Comparison of ENCODE assay signal across 10 cellular contexts in genomic region chr7:63899691-63900393, GRCh38.
DNase-seq lines count a peak whose midpoint lies in the region; ATAC-seq and TF ChIP-seq lines count a peak whose summit lies in the region.
"Had no signal": no experiment of that assay in that cellular context is flagged by ENCODE, and none has a peak within 500 bp of the region (broad histone marks: within the 10 kb centered on the region; RNA-seq: fewer than 3 reads in every experiment).

No MANE protein-coding gene starts in this region.

- H3K36me3 Mint-ChIP-seq in activated T-cell treated with anti-CD3 and anti-CD28 coated beads, Interleukin-2, amount 50 U/mL, for 4 hours (ENCODE audit: insufficient read depth) = no peaks in the 10 kb centered on the region

- peaks cover 17% of the 10 kb centered on the region for H3K9me3 Mint-ChIP-seq in activated T-cell treated with anti-CD3 and anti-CD28 coated beads, Interleukin-2, amount 50 U/mL, for 4 hours

- no peaks in the 10 kb centered on the region for H3K79me2 ChIP-seq in OCI-LY7 (ENCODE audit: insufficient read depth, low read depth, low read length)

- intact Hi-C loops in heart left ventricle (cut with DNase I) (loop anchor here in 6 of 10 donors (1.0 to 2.0 kb wide), 4 partner anchors 25 to 27 kb away; no protein-coding TSS in a partner anchor), OCI-LY7 (cut with micrococcal nuclease; ENCODE audit: unreplicated experiment) (no loop called here)

- DNase-seq in NCI-H526 treated with DMSO at 0.1 percent for 48 hours (lab: John Stamatoyannopoulos, UW) (peak; percentile 83), heart left ventricle (peak; percentile 66 to 89 (median 87)), LoVo (ENCODE audit: low spot score) (no peak), OCI-LY7 (ENCODE audit: low spot score) (no peak), AG08396 (ENCODE audit: low spot score) (no peak)
- peak; percentile 82 for DNase-seq in activated T-cell treated with anti-CD3 and anti-CD28 coated beads, Interleukin-2, amount 50 U/mL, for 4 hours
- DNase-seq in stimulated activated CD4-positive, alpha-beta T cell treated with anti-CD3 and anti-CD28 coated beads, Interleukin-15, amount 100 ng/mL, for 48 hours (ENCODE audit: low read depth in 2 of 2) = peak; percentile 63 to 69

- H2AFZ ChIP-seq in OCI-LY7 (ENCODE audit: low read length) = no peak overlapping the region

- peak overlapping the region; percentile 36; the same call in 1 of the 2 replicates for H3K27ac ChIP-seq in 22Rv1
- peak overlapping the region in 7 of 12 donors; percentile 30 to 72 (median 56) for H3K27ac ChIP-seq in heart left ventricle
- H3K27ac ChIP-seq in OCI-LY7 (ENCODE audit: low read depth, low read length, poor library complexity, severe bottlenecking) = no peak overlapping the region
- H3K27ac ChIP-seq: C4-2B, SK-N-MC had no signal

- CTCF ChIA-PET in OCI-LY7 (lab: Charles Lee; ENCODE audit: unreplicated experiment) = no interaction called here

- peak overlapping the region; percentile 38 to 89 (median 70) for H3K4me3 ChIP-seq in heart left ventricle
- no peak overlapping the region for H3K4me3 ChIP-seq in OCI-LY7 (ENCODE audit: low read depth, low read length, poor library complexity, severe bottlenecking)
- H3K4me3 ChIP-seq: SK-N-MC had no signal

- BruUV-seq in OCI-LY7 (replicated peaks; lab: Mats Ljungman, UMichigan) = no TSS peak

- TF ChIP-seq POLR2A in heart left ventricle (IDR thresholded peaks at IDR 0.05) = no peak

- peak overlapping the region; percentile 96 for H3K4me3 Mint-ChIP-seq in activated T-cell treated with anti-CD3 and anti-CD28 coated beads, Interleukin-2, amount 50 U/mL, for 4 hours

- no peaks in the 10 kb centered on the region for H3K36me3 ChIP-seq in heart left ventricle
- no peaks in the 10 kb centered on the region for H3K36me3 ChIP-seq in OCI-LY7 (ENCODE audit: insufficient read depth, low read length)

- H3K27me3 ChIP-seq in heart left ventricle = no peaks in the 10 kb centered on the region

- WGBS in heart left ventricle, 4 donors = 12 to 32% (median 22%) methylated on average over 27 to 29 of the region's 29 CpGs

- no peaks in the 10 kb centered on the region for H3K27me3 Mint-ChIP-seq in activated T-cell treated with anti-CD3 and anti-CD28 coated beads, Interleukin-2, amount 50 U/mL, for 4 hours (ENCODE audit: low read depth)

- peak; percentile 83 to 85 for ATAC-seq in activated T-cell treated with anti-CD3 and anti-CD28 coated beads, Interleukin-2, amount 50 U/mL, for 4 hours
- peak; percentile 89 to 94 (median 92) for ATAC-seq in heart left ventricle

- no peaks in the 10 kb centered on the region for H4K20me1 ChIP-seq in OCI-LY7 (ENCODE audit: insufficient read depth, low read length)

- H3K4me2 ChIP-seq in OCI-LY7 (ENCODE audit: low read length) = no peak overlapping the region

- H3K9me3 ChIP-seq in heart left ventricle (peaks cover 0 to 50% (median 0%) of the 10 kb centered on the region in 12 donors), OCI-LY7 (ENCODE audit: low read length) (no peaks in the 10 kb centered on the region)

- POLR2A ChIA-PET in OCI-LY7 (lab: Charles Lee) = no interaction called here

- peaks cover 10% of the 10 kb centered on the region for H3K4me1 Mint-ChIP-seq in activated T-cell treated with anti-CD3 and anti-CD28 coated beads, Interleukin-2, amount 50 U/mL, for 4 hours (ENCODE audit: low read depth)

- no peaks in the 10 kb centered on the region for H3K9me2 ChIP-seq in OCI-LY7 (ENCODE audit: insufficient read depth, low read length)

- H3K4me1 ChIP-seq in heart left ventricle (peaks cover 0 to 13% (median 0%) of the 10 kb centered on the region in 12 donors), OCI-LY7 (ENCODE audit: insufficient read depth, low read length, poor library complexity, severe bottlenecking) (no peaks in the 10 kb centered on the region)

- TF ChIP-seq CTCF in 22Rv1 (IDR thresholded peaks at IDR 0.05) (no peak), heart left ventricle (IDR thresholded peaks at IDR 0.05) (no peak), OCI-LY7 (conservative IDR thresholded peaks at IDR 0.05; ENCODE audit: low read length) (no peak)

Comparison
In these comparisons a context has a peak if more than half of its experiments do, and no peak if none do; other contexts are left out.
1. DNase-seq: peak in NCI-H526 treated with DMSO at 0.1 percent for 48 hours (single experiment), activated T-cell treated with anti-CD3 and anti-CD28 coated beads, Interleukin-2, amount 50 U/mL, for 4 hours (single experiment), heart left ventricle (5 of 5) and stimulated activated CD4-positive, alpha-beta T cell treated with anti-CD3 and anti-CD28 coated beads, Interleukin-15, amount 100 ng/mL, for 48 hours (2 of 2); none in LoVo (single experiment), OCI-LY7 (single experiment) and AG08396 (single experiment).